Comparison of ENCODE assay signal across 23 cellular contexts in genomic region chr9:15078345-15078744, GRCh38.
"Had no signal": no experiment of that assay in that cellular context is flagged by ENCODE, and none has a peak within 500 bp of the region (broad histone marks: within the 10 kb centered on the region; RNA-seq: fewer than 3 reads in every experiment).

No MANE protein-coding gene starts in this region.

- H3K4me3 ChIP-seq: adrenal gland had no signal

- H3K9me3 ChIP-seq: adrenal gland had no signal

- H3K36me3 ChIP-seq: adrenal gland had no signal

- H3K4me1 Mint-ChIP-seq: activated naive CD8-positive, alpha-beta T cell treated with anti-CD3 and anti-CD28 coated beads, Interleukin-2, amount 10 ng/mL, durations not matched to agents 7 days and 5 days; T-cell had no signal

- DNase-seq: activated CD4-positive, alpha-beta T cell treated with anti-CD3 and anti-CD28 coated beads for 48 hours; activated CD4-positive, alpha-beta T cell treated with anti-CD3 and anti-CD28 coated beads, Interleukin-2, amount 50 U/mL, for 4 hours; activated CD4-positive, CD25-positive, alpha-beta regulatory T cell treated with anti-CD3 and anti-CD28 coated beads, Interleukin-2, amount 50 U/mL, for 72 hours; activated CD8-positive, alpha-beta memory T cell treated with anti-CD3 and anti-CD28 coated beads, Interleukin-2, amount 50 U/mL, for 48 hours; activated CD8-positive, alpha-beta T cell treated with anti-CD3 and anti-CD28 coated beads, Interleukin-2, amount 10 ng/mL, durations not matched to agents 7 days and 5 days; activated naive CD4-positive, alpha-beta T cell treated with anti-CD3 and anti-CD28 coated beads, Interleukin-2, amount 50 U/mL, for 16 hours; activated naive CD8-positive, alpha-beta T cell treated with anti-CD3 and anti-CD28 coated beads, Interleukin-2, amount 10 ng/mL, durations not matched to agents 7 days and 5 days; activated T-cell treated with anti-CD3 and anti-CD28 coated beads, Interleukin-2, amount 50 U/mL, for 1 hour; adrenal gland; anterior cingulate cortex; KG1; NCI-H1048; NCI-H1930; NCI-H2107; NCI-H2171 treated with DMSO at 0.1 percent for 48 hours; NCI-H226; NCI-H526; NCI-H82; SIG-M5; T-cell; T-helper 2 cell; T1000 had no signal

- H3K27me3 ChIP-seq: adrenal gland had no signal

- H3K4me3 Mint-ChIP-seq: activated CD8-positive, alpha-beta T cell treated with anti-CD3 and anti-CD28 coated beads, Interleukin-2, amount 10 ng/mL, durations not matched to agents 7 days and 5 days; activated naive CD8-positive, alpha-beta T cell treated with anti-CD3 and anti-CD28 coated beads, Interleukin-2, amount 10 ng/mL, durations not matched to agents 7 days and 5 days; T-cell; WTC11 had no signal

- H3K36me3 Mint-ChIP-seq: activated naive CD8-positive, alpha-beta T cell treated with anti-CD3 and anti-CD28 coated beads, Interleukin-2, amount 10 ng/mL, durations not matched to agents 7 days and 5 days; T-cell had no signal

- ATAC-seq: activated CD8-positive, alpha-beta T cell treated with anti-CD3 and anti-CD28 coated beads, Interleukin-2, amount 10 ng/mL, durations not matched to agents 7 days and 5 days; T-cell; WTC11 had no signal

- H3K27ac Mint-ChIP-seq: activated CD8-positive, alpha-beta T cell treated with anti-CD3 and anti-CD28 coated beads, Interleukin-2, amount 10 ng/mL, durations not matched to agents 7 days and 5 days; activated naive CD8-positive, alpha-beta T cell treated with anti-CD3 and anti-CD28 coated beads, Interleukin-2, amount 10 ng/mL, durations not matched to agents 7 days and 5 days; T-cell; WTC11 had no signal
